22 cellular contexts compared by ENCODE assay signal in genomic region chr5:73433982-73434342, GRCh38. TPM values are rescaled to one million over a fixed set of nuclear protein-coding genes. Genes with fewer than 3 reads are reported as not detected.
A peak's percentile ranks its signal among the peaks of the same experiment; 100 is the strongest.
DNase-seq lines count a peak whose midpoint lies in the region; ATAC-seq and TF ChIP-seq lines count a peak whose summit lies in the region.
"Had no signal": no experiment of that assay in that cellular context is flagged by ENCODE, and none has a peak within 500 bp of the region (broad histone marks: within the 10 kb centered on the region; RNA-seq: fewer than 3 reads in every experiment).

No MANE protein-coding gene starts in this region.

- ATAC-seq in GM23338 (no peak), HG02759 (IDR thresholded peaks at IDR 0.05; ENCODE audit: unreplicated experiment) (no peak)
- no peak for ATAC-seq in CD8-positive, alpha-beta T cell
- ATAC-seq: activated naive CD8-positive, alpha-beta T cell treated with anti-CD3 and anti-CD28 coated beads, Interleukin-2, amount 50 U/mL, for 24 hours; T-cell had no signal

- H4K20me1 ChIP-seq in GM23338 (replicated peaks; ENCODE audit: insufficient read depth) (peaks cover 13% of the 10 kb centered on the region; the same call in 1 of the 2 replicates), fibroblast of lung (ENCODE audit: control insufficient read depth, extremely low read depth, insufficient read depth, low read length) (no peaks in the 10 kb centered on the region)

- H3K4me1 Mint-ChIP-seq in GM23338, result peaks cover 23% of the 10 kb centered on the region
- peaks cover 14% of the 10 kb centered on the region for H3K4me1 Mint-ChIP-seq in CD8-positive, alpha-beta T cell (ENCODE audit: low read depth)

- H3K9me2 ChIP-seq in GM23338 (ENCODE audit: insufficient read depth), result no peaks in the 10 kb centered on the region

- no peak overlapping the region for H2AFZ ChIP-seq in GM23338
- no peak overlapping the region for H2AFZ ChIP-seq in fibroblast of lung (ENCODE audit: low read length)
- H2AFZ ChIP-seq: hepatocyte had no signal

- H3K79me2 ChIP-seq in GM23338 (replicated peaks; ENCODE audit: insufficient read depth) (no peaks in the 10 kb centered on the region), fibroblast of lung (ENCODE audit: control insufficient read depth, insufficient read depth, low read length) (no peaks in the 10 kb centered on the region)
- H3K79me2 ChIP-seq: hepatocyte had no signal

- H3K36me3 ChIP-seq in GM23338 (ENCODE audit: insufficient read depth), result no peaks in the 10 kb centered on the region
- H3K36me3 ChIP-seq in fibroblast of lung (ENCODE audit: control insufficient read depth, insufficient read depth, low read length), result no peaks in the 10 kb centered on the region
- no peaks in the 10 kb centered on the region for H3K36me3 ChIP-seq in CD8-positive, alpha-beta T cell (ENCODE audit: insufficient read depth, low read length)

- H3K4me2 ChIP-seq in GM23338, result no peak overlapping the region
- H3K4me2 ChIP-seq in fibroblast of lung (ENCODE audit: extremely low read depth, insufficient read depth, low read length), result no peak overlapping the region
- H3K4me2 ChIP-seq: hepatocyte had no signal

- H3K27me3 ChIP-seq in GM23338 (ENCODE audit: insufficient read depth) (peaks cover 96% of the 10 kb centered on the region), fibroblast of lung (ENCODE audit: control insufficient read depth, insufficient read depth, low read length) (peaks cover 12% of the 10 kb centered on the region)
- peaks cover 40% of the 10 kb centered on the region for H3K27me3 ChIP-seq in CD8-positive, alpha-beta T cell (ENCODE audit: insufficient read depth, low read length)

- no peaks in the 10 kb centered on the region for H3K9me3 ChIP-seq in fibroblast of lung (ENCODE audit: control insufficient read depth, insufficient read depth, low read depth, low read length)
- no peaks in the 10 kb centered on the region for H3K9me3 ChIP-seq in CD8-positive, alpha-beta T cell (ENCODE audit: low read length)

- H3K4me3 Mint-ChIP-seq in GM23338, result no peak overlapping the region
- no peak overlapping the region for H3K4me3 Mint-ChIP-seq in CD8-positive, alpha-beta T cell
- H3K4me3 Mint-ChIP-seq: activated CD4-positive, alpha-beta T cell treated with anti-CD3 and anti-CD28 coated beads, Interleukin-2, amount 10 ng/mL, durations not matched to agents 24 days and 14 days; activated naive CD8-positive, alpha-beta T cell treated with anti-CD3 and anti-CD28 coated beads, Interleukin-2, amount 50 U/mL, for 24 hours; CD4-positive, CD25-positive, alpha-beta regulatory T cell; T-cell had no signal

- POLR2A ChIA-PET in CD8-positive, alpha-beta T cell (lab: Charles Lee), result interaction anchor here (0.6 kb wide), 1 partner anchor 439 kb away, joined by 3 read pairs; no protein-coding TSS in a partner anchor

- intact Hi-C loops in CD8-positive, alpha-beta T cell (cut with DNase I, micrococcal nuclease), result loop anchor here in 1 of 2 experiments (2.0 kb wide), 1 partner anchor 17 kb away; no protein-coding TSS in a partner anchor

- H3K36me3 Mint-ChIP-seq in GM23338 (ENCODE audit: low read depth), result no peaks in the 10 kb centered on the region; the same call in 2 of the 3 replicates
- no peaks in the 10 kb centered on the region for H3K36me3 Mint-ChIP-seq in CD8-positive, alpha-beta T cell
- H3K36me3 Mint-ChIP-seq: CD4-positive, CD25-positive, alpha-beta regulatory T cell; T-cell had no signal

- H3K27me3 Mint-ChIP-seq in GM23338 (ENCODE audit: insufficient read depth, low read depth, poor library complexity), result peaks cover 74% of the 10 kb centered on the region
- peaks cover 54% of the 10 kb centered on the region for H3K27me3 Mint-ChIP-seq in CD8-positive, alpha-beta T cell (ENCODE audit: low read depth)

- CTCF ChIA-PET in CD8-positive, alpha-beta T cell (lab: Charles Lee), result no interaction called here

- peaks cover 32% of the 10 kb centered on the region for H3K4me1 ChIP-seq in GM23338 (ENCODE audit: insufficient read depth)
- H3K4me1 ChIP-seq in fibroblast of lung (ENCODE audit: control insufficient read depth, extremely low read depth, insufficient read depth, low read length), result peaks cover 7% of the 10 kb centered on the region
- H3K4me1 ChIP-seq in CD8-positive, alpha-beta T cell (ENCODE audit: insufficient read depth, low read length), result peaks cover 15% of the 10 kb centered on the region

- no peaks in the 10 kb centered on the region; the same call in 2 of the 3 replicates for H3K9me3 Mint-ChIP-seq in GM23338
- no peaks in the 10 kb centered on the region for H3K9me3 Mint-ChIP-seq in CD8-positive, alpha-beta T cell
- H3K9me3 Mint-ChIP-seq: activated naive CD8-positive, alpha-beta T cell treated with anti-CD3 and anti-CD28 coated beads, Interleukin-2, amount 50 U/mL, for 24 hours; T-cell had no signal

- H3K27ac Mint-ChIP-seq in GM23338, result no peak overlapping the region
- no peak overlapping the region for H3K27ac Mint-ChIP-seq in CD8-positive, alpha-beta T cell
- H3K27ac Mint-ChIP-seq: activated CD4-positive, alpha-beta T cell treated with anti-CD3 and anti-CD28 coated beads, Interleukin-2, amount 10 ng/mL, durations not matched to agents 24 days and 14 days; activated naive CD8-positive, alpha-beta T cell treated with anti-CD3 and anti-CD28 coated beads, Interleukin-2, amount 50 U/mL, for 24 hours; CD4-positive, CD25-positive, alpha-beta regulatory T cell; T-cell had no signal

- peaks cover 15% of the 10 kb centered on the region; the same call in 1 of the 2 replicates for H3F3A ChIP-seq in GM23338 (replicated peaks; ENCODE audit: low read depth)

- peak; percentile 31 for DNase-seq in AG08395 (ENCODE audit: low spot score)
- no peak for DNase-seq in GM23338 (ENCODE audit: low spot score)
- DNase-seq in NCI-H226, result peak; percentile 16
- peak; percentile 68 to 80 for DNase-seq in fibroblast of lung (ENCODE audit: low read depth in 2 of 2)
- DNase-seq in CD8-positive, alpha-beta T cell, result no peak
- no peak for DNase-seq in DMS 273 treated with DMSO at 0.1 percent for 48 hours (lab: John Stamatoyannopoulos, UW)
- no peak for DNase-seq in nucleus accumbens (lab: John Stamatoyannopoulos, UW)
- DNase-seq: activated CD4-positive, alpha-beta T cell treated with anti-CD3 and anti-CD28 coated beads, Interleukin-2, amount 10 ng/mL, durations not matched to agents 24 days and 14 days; activated effector memory CD4-positive, alpha-beta T cell treated with Interleukin-2 at 50 U/mL for 16 hours; activated naive CD8-positive, alpha-beta T cell treated with anti-CD3 and anti-CD28 coated beads, Interleukin-2, amount 50 U/mL, for 24 hours; CD4-positive, CD25-positive, alpha-beta regulatory T cell; DMS153; GOT3; KG1; NCI-H1694; NCI-H524 treated with DMSO at 0.1 percent for 48 hours; SHP77; stimulated activated CD8-positive, alpha-beta memory T cell treated with anti-CD3 and anti-CD28 coated beads, Interleukin-4, amount 100 ng/mL, for 48 hours; T-cell had no signal

- H3K4me3 ChIP-seq in GM23338 (no peak overlapping the region), fibroblast of lung (replicated peaks in 1 of 4; ENCODE audit: control extremely low read depth in 1 of 4, insufficient read depth in 1 of 4, low read depth in 3 of 4, low read length in 4 of 4) (no peak overlapping the region)
- H3K4me3 ChIP-seq in CD8-positive, alpha-beta T cell (ENCODE audit: low read depth, low read length), result no peak overlapping the region
- H3K4me3 ChIP-seq: hepatocyte had no signal

- no peak for TF ChIP-seq CTCF in GM23338 (conservative IDR thresholded peaks at IDR 0.05; ENCODE audit: low read depth in 2 of 2)
- TF ChIP-seq CTCF in fibroblast of lung (conservative IDR thresholded peaks at IDR 0.05 in 1 of 2, IDR thresholded peaks at IDR 0.05 in 1 of 2; ENCODE audit: low read depth in 1 of 2, low read length in 2 of 2), result no peak
- TF ChIP-seq CTCF in CD8-positive, alpha-beta T cell (IDR thresholded peaks at IDR 0.05), result no peak

- H3K9ac ChIP-seq in fibroblast of lung (ENCODE audit: insufficient read depth, low read length), result no peak overlapping the region

- H3K27ac ChIP-seq in GM23338 (ENCODE audit: low read depth), result no peak overlapping the region
- H3K27ac ChIP-seq in fibroblast of lung (ENCODE audit: insufficient read depth, low read length), result no peak overlapping the region
- no peak overlapping the region for H3K27ac ChIP-seq in CD8-positive, alpha-beta T cell (ENCODE audit: low read depth, low read length)
- H3K27ac ChIP-seq: hepatocyte had no signal

TF ChIP-seq in GM23338, 12 proteins besides CTCF, POLR2A, EP300 and RAD21:
- TF ChIP-seq NANOG (IDR thresholded peaks at IDR 0.05; ENCODE audit: borderline replicate concordance) (no peak), EZH2 (IDR thresholded peaks at IDR 0.05; ENCODE audit: low read depth, unreplicated experiment) (peak; percentile 39)
TF ChIP-seq in GM23338: peak in this region for 1.

RNA-seq across cellular contexts. Expression of gene FOXD1, which starts 14.6 kb away (rescaled TPM):
- 0.12 and 0.42 TPM in 2 replicates for total RNA-seq in GM23338 (2014; rRNA removed; shearing (Covaris generic))
- polyA plus RNA-seq in GM23338 (2016; fragmentation: Nextera tagmentation; extraction: Ambion mirVana), result 0.23 TPM in 1 of 2 replicates, not detected in the other
- total RNA-seq in fibroblast of lung, result 0.77 and 1.5 TPM in 2 replicates
- 7.4 and 8.7 TPM in 2 replicates for polyA plus RNA-seq in fibroblast of lung
- polyA plus RNA-seq in fibroblast of lung (2012), result 14.8 and 15.7 TPM in 2 replicates
- polyA minus RNA-seq in fibroblast of lung (ENCODE audit: low replicate concordance), result 2.6 and 3.5 TPM in 2 replicates
- under 1 TPM in 1 of 2 experiments, not detected in 1; 0.35 TPM for total RNA-seq in CD8-positive, alpha-beta T cell
- total RNA-seq: CD4-positive, CD25-positive, alpha-beta regulatory T cell; lung microvascular endothelial cell had no signal

Comparison
In these comparisons a context has a peak if more than half of its experiments do, and no peak if none do; other contexts are left out.
1. DNase-seq: peak in AG08395 (single experiment), NCI-H226 (single experiment) and fibroblast of lung (2 of 2); none in GM23338 (single experiment), CD8-positive, alpha-beta T cell (0 of 7), DMS 273 treated with DMSO at 0.1 percent for 48 hours (single experiment) and nucleus accumbens (0 of 56).